In the genomic region with DNA sequence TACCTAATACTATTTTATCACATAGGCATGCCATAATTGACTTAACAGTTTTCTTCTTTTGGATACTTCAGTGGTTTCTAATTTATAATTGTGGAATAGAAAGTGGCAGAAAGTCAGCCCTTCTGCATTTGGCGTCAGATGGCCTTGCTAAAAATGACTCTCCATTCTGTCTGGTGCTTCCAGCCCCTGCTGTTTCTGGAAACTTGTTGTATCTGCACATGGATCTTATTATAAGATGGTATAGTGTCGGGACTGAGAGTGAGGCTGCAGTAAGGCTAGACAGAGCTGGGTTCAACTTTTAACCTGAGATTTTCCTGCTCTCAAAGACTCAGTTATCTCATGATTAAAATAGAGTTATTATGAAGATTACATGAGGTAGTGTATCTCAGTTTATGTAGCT, we compare ENCODE assay signal across 17 cellular contexts.
DNase-seq lines count a peak whose midpoint lies in the region; ATAC-seq and TF ChIP-seq lines count a peak whose summit lies in the region.
"Had no signal": no experiment of that assay in that cellular context is flagged by ENCODE, and none has a peak within 500 bp of the region (broad histone marks: within the 10 kb centered on the region; RNA-seq: fewer than 3 reads in every experiment).

No MANE protein-coding gene starts in this region.

- peak overlapping the region; percentile 65 for H3K27ac ChIP-seq in smooth muscle cell (ENCODE audit: low read depth)
- H3K27ac ChIP-seq: SJCRH30 had no signal

- TF ChIP-seq CTCF in Calu3 (IDR thresholded peaks at IDR 0.05; ENCODE audit: unreplicated experiment) (no peak), smooth muscle cell (IDR thresholded peaks at IDR 0.05; ENCODE audit: borderline replicate concordance, insufficient read depth, poor library complexity, severe bottlenecking) (no peak)

- H3K4me2 ChIP-seq in smooth muscle cell: peak overlapping the region; percentile 80
- H3K4me2 ChIP-seq: GM23338 had no signal

- H3K9me3 ChIP-seq in smooth muscle cell (replicated peaks; ENCODE audit: low read depth): no peaks in the 10 kb centered on the region
- H3K9me3 ChIP-seq: SJCRH30 had no signal

- WGBS in smooth muscle cell (ENCODE audit: low lambda C conversion rate): 26% methylated on average over 2 of the region's 2 CpGs

- H3K27me3 Mint-ChIP-seq in Calu3 (ENCODE audit: unreplicated experiment): no peaks in the 10 kb centered on the region

- CTCF ChIA-PET in Calu3 (lab: Charles Lee): no interaction called here

- no peaks in the 10 kb centered on the region for H4K20me1 ChIP-seq in smooth muscle cell (ENCODE audit: low read depth)

- peak overlapping the region; percentile 52 for H2AFZ ChIP-seq in smooth muscle cell (ENCODE audit: low read depth)
- H2AFZ ChIP-seq: GM23338 had no signal

- H3K4me1 ChIP-seq in smooth muscle cell (ENCODE audit: low read depth): peaks cover 26% of the 10 kb centered on the region
- H3K4me1 ChIP-seq: SJCRH30 had no signal

- DNase-seq in Calu3: no peak
- peak; percentile 68 for DNase-seq in NCI-H446 treated with DMSO at 0.1 percent for 48 hours (lab: John Stamatoyannopoulos, UW)
- DNase-seq in medulla oblongata (ENCODE audit: extremely low spot score): peak; percentile 4
- no peak for DNase-seq in smooth muscle cell (lab: John Stamatoyannopoulos, UW; ENCODE audit: unreplicated experiment)
- DNase-seq in nucleus accumbens (lab: John Stamatoyannopoulos, UW): no peak
- no peak for DNase-seq in germinal center (ENCODE audit: low spot score)
- DNase-seq: AML-193, DMS 273 treated with DMSO at 0.1 percent for 48 hours, NCI-H1694 treated with DMSO at 0.1 percent for 48 hours, NCI-H510A treated with DMSO at 0.1 percent for 48 hours, NCI-H82, SJCRH30 had no signal

- no peaks in the 10 kb centered on the region for H3K9me3 Mint-ChIP-seq in Calu3 (ENCODE audit: low read depth, unreplicated experiment)

- no peaks in the 10 kb centered on the region for H3K27me3 ChIP-seq in smooth muscle cell (ENCODE audit: low read depth)
- H3K27me3 ChIP-seq: SJCRH30 had no signal

- peaks cover 17% of the 10 kb centered on the region for H3F3A ChIP-seq in smooth muscle cell (ENCODE audit: low read depth)

- H3K36me3 ChIP-seq in smooth muscle cell (ENCODE audit: low read depth): no peaks in the 10 kb centered on the region
- H3K36me3 ChIP-seq: SJCRH30 had no signal

- H3K4me3 Mint-ChIP-seq in Calu3 (ENCODE audit: low read depth, unreplicated experiment): no peak overlapping the region
- H3K4me3 Mint-ChIP-seq: CD14-positive monocyte, GM23338 had no signal

- H3K4me1 Mint-ChIP-seq in Calu3 (ENCODE audit: low read depth, unreplicated experiment): peaks cover 70% of the 10 kb centered on the region
- H3K4me1 Mint-ChIP-seq: CD14-positive monocyte had no signal

- no peak overlapping the region for H3K9ac ChIP-seq in smooth muscle cell (ENCODE audit: low read depth)

- no peaks in the 10 kb centered on the region for H3K79me2 ChIP-seq in smooth muscle cell (ENCODE audit: low read depth)

- intact Hi-C loops in Calu3 (cut with micrococcal nuclease; ENCODE audit: unreplicated experiment): no loop called here

- no peak overlapping the region for H3K4me3 ChIP-seq in smooth muscle cell
- H3K4me3 ChIP-seq: GM23338, K562, SJCRH30 had no signal

- no peak for ATAC-seq in HG03095 (IDR thresholded peaks at IDR 0.05; ENCODE audit: unreplicated experiment)
- ATAC-seq: GM23338, HCT116, K562 had no signal

- BruUV-seq in Calu3 (replicated peaks; lab: Mats Ljungman, UMichigan): no TSS peak

- H3K36me3 Mint-ChIP-seq in Calu3 (ENCODE audit: insufficient read depth, unreplicated experiment): peaks cover 11% of the 10 kb centered on the region
- H3K36me3 Mint-ChIP-seq: CD14-positive monocyte had no signal

- peak overlapping the region; percentile 91 for H3K27ac Mint-ChIP-seq in Calu3 (ENCODE audit: unreplicated experiment)
- H3K27ac Mint-ChIP-seq: CD14-positive monocyte, GM23338 had no signal

Comparison
In these comparisons a context has a peak if more than half of its experiments do, and no peak if none do; other contexts are left out.
1. DNase-seq: peak in NCI-H446 treated with DMSO at 0.1 percent for 48 hours (single experiment) and medulla oblongata (single experiment); none in Calu3 (single experiment), smooth muscle cell (single experiment), nucleus accumbens (0 of 56) and germinal center (single experiment).